ENCODE assay signal across 19 cellular contexts in the genomic region with DNA sequence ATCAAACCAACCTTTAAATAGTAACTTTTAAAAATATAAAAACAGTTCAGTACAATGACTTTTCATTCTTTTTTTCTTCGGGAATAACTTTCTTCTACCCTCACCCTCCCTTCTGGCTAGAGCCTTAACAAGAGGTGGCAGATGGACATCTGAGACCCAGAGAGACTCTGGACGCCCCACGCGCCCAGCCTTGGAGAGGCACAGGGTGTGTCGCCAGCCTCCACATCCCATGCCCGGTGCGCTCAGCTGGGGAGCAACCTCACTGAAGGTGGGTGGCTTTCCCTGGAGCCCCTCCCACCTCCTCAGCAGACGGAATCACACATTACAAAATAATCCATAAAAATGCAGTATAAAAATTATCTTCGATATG.
"Had no signal": no experiment of that assay in that cellular context is flagged by ENCODE, and none has a peak within 500 bp of the region (broad histone marks: within the 10 kb centered on the region; RNA-seq: fewer than 3 reads in every experiment).

No MANE protein-coding gene starts in this region.

- H3K27me3 ChIP-seq: esophagus squamous epithelium, gastroesophageal sphincter had no signal

- H3K27ac Mint-ChIP-seq: activated B cell treated with CpG ODN at 0.5 μM for 24 hours; activated CD4-positive, alpha-beta T cell treated with anti-CD3 and anti-CD28 coated beads for 36 hours; endodermal cell; nephron had no signal

- H3K9me3 Mint-ChIP-seq: activated B cell treated with CpG ODN at 0.5 μM for 24 hours; central memory CD8-positive, alpha-beta T cell; endodermal cell; nephron; type B pancreatic cell had no signal

- DNase-seq: activated B cell treated with CpG ODN at 0.5 μM for 24 hours; activated CD4-positive, alpha-beta T cell treated with anti-CD3 and anti-CD28 coated beads for 36 hours; activated CD4-positive, alpha-beta T cell treated with anti-CD3 and anti-CD28 coated beads, Interleukin-2, amount 50 U/mL, for 4 hours; activated CD8-positive, alpha-beta memory T cell treated with anti-CD3 and anti-CD28 coated beads for 24 hours; activated CD8-positive, alpha-beta memory T cell treated with anti-CD3 and anti-CD28 coated beads, Interleukin-2, amount 50 U/mL, for 4 hours; activated naive CD4-positive, alpha-beta T cell treated with anti-CD3 and anti-CD28 coated beads, Interleukin-2, amount 50 U/mL, for 16 hours; activated T-cell treated with anti-CD3 and anti-CD28 coated beads, Interleukin-2, amount 50 U/mL, for 48 hours; endodermal cell; esophagus squamous epithelium; left ventricle myocardium inferior; stimulated activated CD4-positive, alpha-beta T cell treated with anti-CD3 and anti-CD28 coated beads, Interleukin-4, amount 100 ng/mL, for 1 hour; stimulated activated naive CD4-positive, alpha-beta T cell; T-helper 1 cell had no signal

- H3K27me3 Mint-ChIP-seq: activated B cell treated with CpG ODN at 0.5 μM for 24 hours; activated CD4-positive, alpha-beta T cell treated with anti-CD3 and anti-CD28 coated beads for 36 hours; central memory CD8-positive, alpha-beta T cell had no signal

- H3K4me1 Mint-ChIP-seq: activated CD4-positive, alpha-beta T cell treated with anti-CD3 and anti-CD28 coated beads for 36 hours; central memory CD8-positive, alpha-beta T cell had no signal

- H3K27ac ChIP-seq: dorsolateral prefrontal cortex, left ventricle myocardium inferior, thoracic aorta had no signal

- ATAC-seq: activated CD4-positive, alpha-beta T cell treated with anti-CD3 and anti-CD28 coated beads for 36 hours; gastroesophageal sphincter had no signal

- H3K4me3 Mint-ChIP-seq: activated B cell treated with CpG ODN at 0.5 μM for 24 hours; activated CD4-positive, alpha-beta T cell treated with anti-CD3 and anti-CD28 coated beads for 36 hours; central memory CD8-positive, alpha-beta T cell; endodermal cell; nephron; type B pancreatic cell had no signal

- H3K9me3 ChIP-seq: esophagus squamous epithelium, gastroesophageal sphincter, left ventricle myocardium inferior, thoracic aorta had no signal

- H3K4me3 ChIP-seq: dorsolateral prefrontal cortex, esophagus squamous epithelium, gastroesophageal sphincter, left ventricle myocardium inferior, thoracic aorta had no signal
